15 cellular contexts compared by ENCODE assay signal in the genomic region with DNA sequence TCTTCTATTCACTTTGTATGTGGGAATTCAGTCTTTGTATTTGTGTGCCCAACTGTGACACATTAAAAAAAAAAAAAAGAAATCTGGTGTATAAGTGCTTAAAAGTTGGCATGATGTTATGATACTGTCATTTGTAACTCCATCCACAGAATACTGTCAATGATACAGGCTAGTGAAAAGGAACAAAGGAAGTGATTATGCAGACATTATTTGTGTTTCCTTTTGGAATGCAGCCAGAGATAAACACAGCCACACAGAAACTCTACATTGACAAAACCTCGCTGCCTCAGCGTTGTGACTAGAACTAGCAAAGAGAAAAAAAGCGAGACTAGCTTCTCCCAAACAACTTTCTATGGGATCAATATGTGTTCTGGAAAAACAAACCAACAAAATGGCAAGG.
DNase-seq lines count a peak whose midpoint lies in the region; ATAC-seq, FAIRE-seq and TF ChIP-seq lines count a peak whose summit lies in the region.
"Had no signal": no experiment of that assay in that cellular context is flagged by ENCODE, and none has a peak within 500 bp of the region (broad histone marks: within the 10 kb centered on the region; RNA-seq: fewer than 3 reads in every experiment).

No MANE protein-coding gene starts in this region.

- H3K9me3 Mint-ChIP-seq in neural crest cell, result no peaks in the 10 kb centered on the region
- H3K9me3 Mint-ChIP-seq in stimulated activated memory B cell treated with anti-CD40 and anti-IgM and Interleukin-4, amounts not matched to agents 10 μg/mL and 1 μg/mL and 100 μg/mL, for 72 hours, result peaks cover 3% of the 10 kb centered on the region

- no peak overlapping the region for H3K27ac ChIP-seq in transverse colon
- H3K27ac ChIP-seq: skin epidermis had no signal

- H3K36me3 Mint-ChIP-seq in neural crest cell (ENCODE audit: low read depth), result no peaks in the 10 kb centered on the region
- no peaks in the 10 kb centered on the region for H3K36me3 Mint-ChIP-seq in stimulated activated memory B cell treated with anti-CD40 and anti-IgM and Interleukin-4, amounts not matched to agents 10 μg/mL and 1 μg/mL and 100 μg/mL, for 72 hours

- peaks cover 21% of the 10 kb centered on the region for H3K4me1 Mint-ChIP-seq in neural crest cell
- H3K4me1 Mint-ChIP-seq in stimulated activated memory B cell treated with anti-CD40 and anti-IgM and Interleukin-4, amounts not matched to agents 10 μg/mL and 1 μg/mL and 100 μg/mL, for 72 hours, result no peaks in the 10 kb centered on the region

- no peak for TF ChIP-seq CTCF in bronchial epithelial cell (IDR thresholded peaks at IDR 0.05; ENCODE audit: insufficient read depth, low read length, severe bottlenecking)
- TF ChIP-seq CTCF in neural crest cell (conservative IDR thresholded peaks at IDR 0.05), result no peak
- no peak for TF ChIP-seq CTCF in transverse colon (IDR thresholded peaks at IDR 0.05)

- intact Hi-C loops in transverse colon (cut with DNase I; ENCODE audit: low total_unique reads), result no loop called here

- FAIRE-seq in bronchial epithelial cell (lab: Jason Lieb, UNC), result no peak
- FAIRE-seq: K562 had no signal

- no peaks in the 10 kb centered on the region for H3K27me3 Mint-ChIP-seq in neural crest cell (ENCODE audit: low read depth)
- no peaks in the 10 kb centered on the region for H3K27me3 Mint-ChIP-seq in stimulated activated memory B cell treated with anti-CD40 and anti-IgM and Interleukin-4, amounts not matched to agents 10 μg/mL and 1 μg/mL and 100 μg/mL, for 72 hours
- H3K27me3 Mint-ChIP-seq: effector memory CD8-positive, alpha-beta T cell had no signal

- WGBS in transverse colon (ENCODE audit: low coverage in 1 of 2), 2 donors, result 33 to 35% methylated on average over 3 of the region's 3 CpGs

- H3K9me3 ChIP-seq in transverse colon, result no peaks in the 10 kb centered on the region

- H3K4me1 ChIP-seq in transverse colon, result no peaks in the 10 kb centered on the region

- no peak for ATAC-seq in stimulated activated memory B cell treated with anti-CD40 and anti-IgM and Interleukin-4, amounts not matched to agents 10 μg/mL and 1 μg/mL and 100 μg/mL, for 72 hours
- no peak for ATAC-seq in GM18520 (IDR thresholded peaks at IDR 0.05; ENCODE audit: unreplicated experiment)
- ATAC-seq: effector memory CD8-positive, alpha-beta T cell; K562; left ventricle myocardium superior had no signal

- peak overlapping the region; percentile 37 for H3K27ac Mint-ChIP-seq in neural crest cell (ENCODE audit: unreplicated experiment)
- H3K27ac Mint-ChIP-seq in stimulated activated memory B cell treated with anti-CD40 and anti-IgM and Interleukin-4, amounts not matched to agents 10 μg/mL and 1 μg/mL and 100 μg/mL, for 72 hours, result no peak overlapping the region
- H3K27ac Mint-ChIP-seq: effector memory CD8-positive, alpha-beta T cell had no signal

- TF ChIP-seq POLR2A in transverse colon (IDR thresholded peaks at IDR 0.05), result no peak

- DNase-seq in NCI-H510A treated with DMSO at 0.1 percent for 48 hours (lab: John Stamatoyannopoulos, UW) (peak; percentile 34), bronchial epithelial cell (ENCODE audit: low read depth) (peak; percentile 29), neural crest cell (ENCODE audit: low read depth, low spot score) (no peak), mucosa of gallbladder (ENCODE audit: low spot score) (no peak), transverse colon (no peak)
- DNase-seq: activated CD4-positive, CD25-positive, alpha-beta regulatory T cell; C1 segment of cervical spinal cord; effector memory CD8-positive, alpha-beta T cell; left ventricle myocardium superior; NCI-H446 treated with DMSO at 0.1 percent for 48 hours had no signal

- H3K36me3 ChIP-seq in bronchial epithelial cell (ENCODE audit: control insufficient read depth, insufficient read depth, low read length) (no peaks in the 10 kb centered on the region), transverse colon (no peaks in the 10 kb centered on the region)

- no peak overlapping the region for H3K4me3 ChIP-seq in bronchial epithelial cell (ENCODE audit: low read depth, low read length)
- H3K4me3 ChIP-seq in transverse colon, result no peak overlapping the region
- H3K4me3 ChIP-seq: K562, skin epidermis had no signal

- H3K27me3 ChIP-seq in bronchial epithelial cell (ENCODE audit: control insufficient read depth, insufficient read depth, low read length), result no peaks in the 10 kb centered on the region
- H3K27me3 ChIP-seq in transverse colon, result no peaks in the 10 kb centered on the region

- peak; percentile 72; the same call in 1 of the 2 replicates for TF ChIP-seq EP300 in Ishikawa (IDR thresholded peaks at IDR 0.05; ENCODE audit: borderline replicate concordance)
- no peak for TF ChIP-seq EP300 in transverse colon (IDR thresholded peaks at IDR 0.05; ENCODE audit: low read depth)

- no peak for TF ChIP-seq RAD21 in Ishikawa (IDR thresholded peaks at IDR 0.05; ENCODE audit: low read depth)

- no peak overlapping the region for H3K4me3 Mint-ChIP-seq in neural crest cell
- H3K4me3 Mint-ChIP-seq in stimulated activated memory B cell treated with anti-CD40 and anti-IgM and Interleukin-4, amounts not matched to agents 10 μg/mL and 1 μg/mL and 100 μg/mL, for 72 hours, result no peak overlapping the region
- H3K4me3 Mint-ChIP-seq: effector memory CD8-positive, alpha-beta T cell had no signal

- in situ Hi-C loops in transverse colon (cut with MboI; ENCODE audit: low pct_ligation_motif_present in 1 of 4, low pct_unique_long_range_greater_than_20kb in 1 of 4, low sequenced_read_pairs in 3 of 4), result no loop called here

TF ChIP-seq in Ishikawa, 13 proteins besides CTCF, POLR2A, EP300 and RAD21:
- TF ChIP-seq NFIC (IDR thresholded peaks at IDR 0.05), result peak; percentile 91
- TF ChIP-seq CEBPB (IDR thresholded peaks at IDR 0.05), result no peak
- no peak for TF ChIP-seq MAX (IDR thresholded peaks at IDR 0.05)
- TF ChIP-seq ZBTB7A (IDR thresholded peaks at IDR 0.05; ENCODE audit: low read depth), result no peak
- TF ChIP-seq YY1 (IDR thresholded peaks at IDR 0.05; ENCODE audit: low read depth), result no peak
- 0 out of 2 replicates have a peak, but pooled peaks have one; percentile 24 for TF ChIP-seq FOXM1 (IDR thresholded peaks at IDR 0.05; ENCODE audit: borderline replicate concordance, low read depth)
- no peak for TF ChIP-seq EGR1 (IDR thresholded peaks at IDR 0.05)
- TF ChIP-seq, protein P1, sequence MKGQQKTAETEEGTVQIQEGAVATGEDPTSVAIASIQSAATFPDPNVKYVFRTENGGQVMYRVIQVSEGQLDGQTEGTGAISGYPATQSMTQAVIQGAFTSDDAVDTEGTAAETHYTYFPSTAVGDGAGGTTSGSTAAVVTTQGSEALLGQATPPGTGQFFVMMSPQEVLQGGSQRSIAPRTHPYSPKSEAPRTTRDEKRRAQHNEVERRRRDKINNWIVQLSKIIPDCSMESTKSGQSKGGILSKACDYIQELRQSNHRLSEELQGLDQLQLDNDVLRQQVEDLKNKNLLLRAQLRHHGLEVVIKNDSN (IDR thresholded peaks at IDR 0.05), result no peak
- no peak for TF ChIP-seq TCF12 (IDR thresholded peaks at IDR 0.05; ENCODE audit: low read depth)
- TF ChIP-seq REST (IDR thresholded peaks at IDR 0.05; ENCODE audit: low read depth), result no peak
- TF ChIP-seq TEAD4 (IDR thresholded peaks at IDR 0.05), result peak; percentile 36; the same call in 1 of the 2 replicates
- no peak for TF ChIP-seq CREB1 (IDR thresholded peaks at IDR 0.05; ENCODE audit: low read depth)
- no peak for TF ChIP-seq TAF1 (IDR thresholded peaks at IDR 0.05; ENCODE audit: low read depth)

Comparison
In these comparisons a context has a peak if more than half of its experiments do, and no peak if none do; other contexts are left out.
1. DNase-seq: peak in NCI-H510A treated with DMSO at 0.1 percent for 48 hours (single experiment) and bronchial epithelial cell (single experiment); none in neural crest cell (single experiment), mucosa of gallbladder (single experiment) and transverse colon (single experiment).